25 cellular contexts compared by ENCODE assay signal in genomic region chr4:55730143-55730931, GRCh38.
"Had no signal": no experiment of that assay in that cellular context is flagged by ENCODE, and none has a peak within 500 bp of the region (broad histone marks: within the 10 kb centered on the region; RNA-seq: fewer than 3 reads in every experiment).

No MANE protein-coding gene starts in this region.

- ATAC-seq: activated naive CD4-positive, alpha-beta T cell treated with anti-CD3 and anti-CD28 coated beads, Interleukin-2, amount 50 U/mL, for 72 hours; activated naive CD8-positive, alpha-beta T cell treated with anti-CD3 and anti-CD28 coated beads, Interleukin-2, amount 50 U/mL, for 24 hours; activated T-cell treated with anti-CD3 and anti-CD28 coated beads, Interleukin-2, amount 50 U/mL, for 4 hours had no signal

- H3K27ac Mint-ChIP-seq: activated B cell treated with CpG ODN at 0.5 μM for 24 hours; activated CD4-positive, alpha-beta T cell treated with anti-CD3 and anti-CD28 coated beads, Interleukin-2, amount 10 ng/mL, durations not matched to agents 24 days and 14 days; activated naive CD4-positive, alpha-beta T cell treated with anti-CD3 and anti-CD28 coated beads, Interleukin-2, amount 50 U/mL, for 72 hours; activated naive CD8-positive, alpha-beta T cell treated with anti-CD3 and anti-CD28 coated beads, Interleukin-2, amount 50 U/mL, for 24 hours; brain had no signal

- H3K36me3 Mint-ChIP-seq: activated naive CD4-positive, alpha-beta T cell treated with anti-CD3 and anti-CD28 coated beads, Interleukin-2, amount 50 U/mL, for 72 hours; brain had no signal

- H3K4me3 Mint-ChIP-seq: activated B cell treated with CpG ODN at 0.5 μM for 24 hours; activated CD4-positive, alpha-beta T cell treated with anti-CD3 and anti-CD28 coated beads, Interleukin-2, amount 10 ng/mL, durations not matched to agents 24 days and 14 days; activated naive CD8-positive, alpha-beta T cell treated with anti-CD3 and anti-CD28 coated beads, Interleukin-2, amount 50 U/mL, for 24 hours; activated T-cell treated with anti-CD3 and anti-CD28 coated beads, Interleukin-2, amount 50 U/mL, for 4 hours; brain; central memory CD8-positive, alpha-beta T cell had no signal

- FAIRE-seq: astrocyte had no signal

- H3K9me3 Mint-ChIP-seq: activated B cell treated with CpG ODN at 0.5 μM for 24 hours; activated CD4-positive, alpha-beta T cell treated with anti-CD3 and anti-CD28 coated beads, Interleukin-2, amount 10 ng/mL, durations not matched to agents 24 days and 14 days; activated naive CD4-positive, alpha-beta T cell treated with anti-CD3 and anti-CD28 coated beads, Interleukin-2, amount 50 U/mL, for 72 hours; activated naive CD8-positive, alpha-beta T cell treated with anti-CD3 and anti-CD28 coated beads, Interleukin-2, amount 50 U/mL, for 24 hours; activated T-cell treated with anti-CD3 and anti-CD28 coated beads, Interleukin-2, amount 50 U/mL, for 4 hours; central memory CD8-positive, alpha-beta T cell had no signal

- DNase-seq: activated B cell treated with CpG ODN at 0.5 μM for 24 hours; activated CD4-positive, alpha-beta T cell treated with anti-CD3 and anti-CD28 coated beads for 1 hour; activated CD4-positive, alpha-beta T cell treated with anti-CD3 and anti-CD28 coated beads, Interleukin-2, amount 10 ng/mL, durations not matched to agents 24 days and 14 days; activated CD4-positive, alpha-beta T cell treated with anti-CD3 and anti-CD28 coated beads, Interleukin-2, amount 50 U/mL, for 48 hours; activated effector memory CD4-positive, alpha-beta T cell treated with anti-CD3 and anti-CD28 coated beads, Interleukin-2, amount 50 U/mL, for 16 hours; activated naive CD4-positive, alpha-beta T cell treated with Interleukin-2 at 50 U/mL for 16 hours; activated naive CD8-positive, alpha-beta T cell treated with anti-CD3 and anti-CD28 coated beads, Interleukin-2, amount 50 U/mL, for 24 hours; activated T-cell treated with anti-CD3 and anti-CD28 coated beads, Interleukin-2, amount 50 U/mL, for 4 hours; amniotic stem cell; Kasumi-1; KBM-7; NCI-H1105 treated with DMSO at 0.1 percent for 48 hours; NCI-H146; NCI-H1930; NCI-H2171; NCI-H2227 treated with DMSO at 0.1 percent for 48 hours; NCI-H446 treated with DMSO at 0.1 percent for 48 hours; NCI-H82; Right ventricle myocardium superior; SK-N-SH; T-helper 1 cell had no signal

- H3K4me1 Mint-ChIP-seq: activated B cell treated with CpG ODN at 0.5 μM for 24 hours; activated CD4-positive, alpha-beta T cell treated with anti-CD3 and anti-CD28 coated beads, Interleukin-2, amount 10 ng/mL, durations not matched to agents 24 days and 14 days; activated naive CD8-positive, alpha-beta T cell treated with anti-CD3 and anti-CD28 coated beads, Interleukin-2, amount 50 U/mL, for 24 hours; brain; central memory CD8-positive, alpha-beta T cell had no signal
